Comparison of ENCODE assay signal across 13 cellular contexts in genomic region chr15:69869881-69870465, GRCh38.
DNase-seq lines count a peak whose midpoint lies in the region; TF ChIP-seq lines count a peak whose summit lies in the region.
"Had no signal": no experiment of that assay in that cellular context is flagged by ENCODE, and none has a peak within 500 bp of the region (broad histone marks: within the 10 kb centered on the region; RNA-seq: fewer than 3 reads in every experiment).

No MANE protein-coding gene starts in this region.

- H3K4me3 ChIP-seq in LNCaP clone FGC (ENCODE audit: low read depth, low read length) (no peak overlapping the region), fibroblast of the aortic adventitia (ENCODE audit: low read depth, low read length) (no peak overlapping the region)
- H3K4me3 ChIP-seq: BLaER1 had no signal

- no peak overlapping the region for H3K27ac Mint-ChIP-seq in HFFc6
- H3K27ac Mint-ChIP-seq: T-helper 1 cell treated with Interleukin-12 subunit alpha and Interleukin-12 subunit beta and Interleukin-4 antibody, amounts not matched to agents 30 μg/mL and 1 μg/mL, for 36 hours had no signal

- H3K36me3 Mint-ChIP-seq in HFFc6 (ENCODE audit: low read depth) = peaks cover 9% of the 10 kb centered on the region

- TF ChIP-seq CTCF in LNCaP clone FGC (IDR thresholded peaks at IDR 0.05; ENCODE audit: control insufficient read depth, extremely low read depth, insufficient read depth) (no peak), fibroblast of the aortic adventitia (IDR thresholded peaks at IDR 0.05; ENCODE audit: insufficient read depth, low read length) (no peak), HFFc6 (IDR thresholded peaks at IDR 0.05) (no peak)

- H3K4me1 Mint-ChIP-seq in HFFc6 (ENCODE audit: low read depth) = no peaks in the 10 kb centered on the region

- no peak overlapping the region for H3K4me3 Mint-ChIP-seq in HFFc6
- H3K4me3 Mint-ChIP-seq: T-helper 1 cell treated with Interleukin-12 subunit alpha and Interleukin-12 subunit beta and Interleukin-4 antibody, amounts not matched to agents 30 μg/mL and 1 μg/mL, for 36 hours had no signal

- H3K9me3 Mint-ChIP-seq in HFFc6 = peaks cover 14% of the 10 kb centered on the region

- DNase-seq in NCI-H1417 (lab: John Stamatoyannopoulos, UW) (peak; percentile 26 to 80 (median 40)), NCI-H1417 treated with DMSO at 0.1 percent for 48 hours (lab: John Stamatoyannopoulos, UW) (no peak), LNCaP clone FGC (ENCODE audit: low read depth) (peak; percentile 7), NCI-H774 (lab: John Stamatoyannopoulos, UW) (peak; percentile 27), fibroblast of the aortic adventitia (ENCODE audit: low read depth) (peak; percentile 69), HFFc6 (no peak), COLO829 (ENCODE audit: low spot score) (no peak), GM03348 (ENCODE audit: low spot score) (no peak)
- DNase-seq: 8988T, HCEC 1CT, Right ventricle myocardium superior had no signal

- H3K27me3 Mint-ChIP-seq in HFFc6 (ENCODE audit: insufficient read depth) = peaks cover 38% of the 10 kb centered on the region

Comparison
In these comparisons a context has a peak if more than half of its experiments do, and no peak if none do; other contexts are left out.
1. DNase-seq: peak in NCI-H1417 (3 of 3), LNCaP clone FGC (single experiment), NCI-H774 (single experiment) and fibroblast of the aortic adventitia (single experiment); none in NCI-H1417 treated with DMSO at 0.1 percent for 48 hours (single experiment), HFFc6 (single experiment), COLO829 (single experiment) and GM03348 (single experiment).